17 cellular contexts compared by ENCODE assay signal in the genomic region with DNA sequence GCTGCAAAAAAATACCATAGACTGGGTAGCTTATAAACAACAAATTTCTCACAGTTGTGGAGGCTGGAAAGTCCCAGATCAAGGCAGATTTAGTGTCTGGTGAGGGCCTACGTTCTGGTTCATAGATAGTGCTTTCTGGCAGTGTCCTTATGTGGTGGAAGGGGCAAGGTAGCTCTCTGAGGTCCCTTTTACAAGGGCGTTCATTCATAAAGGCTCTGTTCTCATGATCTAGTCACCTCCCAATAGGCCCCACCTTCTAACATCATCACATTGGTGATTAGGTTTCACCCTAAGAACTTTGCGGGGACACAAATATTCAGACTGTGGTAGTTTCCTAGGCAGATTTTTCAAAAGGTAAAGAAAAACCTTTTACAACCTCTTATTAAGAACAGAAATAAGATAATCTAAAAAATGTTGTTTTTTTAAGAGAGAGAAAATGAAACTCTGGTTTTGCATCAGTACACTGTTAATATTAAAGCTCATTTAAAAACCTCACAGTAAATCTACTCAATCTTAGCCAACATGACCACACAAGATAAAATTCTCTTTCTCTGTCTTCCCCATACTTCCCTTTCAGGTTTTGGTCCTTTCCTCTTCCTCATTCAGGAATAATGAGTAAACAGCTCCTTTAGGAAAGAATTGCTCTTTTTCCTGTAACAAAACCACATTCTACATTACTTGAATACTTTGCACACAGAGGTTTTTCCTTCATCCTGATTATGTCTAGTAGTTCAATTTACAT.
DNase-seq lines count a peak whose midpoint lies in the region; ATAC-seq, FAIRE-seq and TF ChIP-seq lines count a peak whose summit lies in the region.
"Had no signal": no experiment of that assay in that cellular context is flagged by ENCODE, and none has a peak within 500 bp of the region (broad histone marks: within the 10 kb centered on the region; RNA-seq: fewer than 3 reads in every experiment).

No MANE protein-coding gene starts in this region.

- no peaks in the 10 kb centered on the region for H3K9me3 ChIP-seq in Caco-2
- H3K9me3 ChIP-seq: BE2C had no signal

- POLR2A ChIA-PET in Caco-2 (lab: Charles Lee): no interaction called here

- intact Hi-C loops in Caco-2 (cut with micrococcal nuclease; ENCODE audit: unreplicated experiment): no loop called here

- H3K9me3 Mint-ChIP-seq in Caco-2 (ENCODE audit: unreplicated experiment): no peaks in the 10 kb centered on the region
- H3K9me3 Mint-ChIP-seq: type B pancreatic cell had no signal

- ATAC-seq in GM21576 (IDR thresholded peaks at IDR 0.05; ENCODE audit: unreplicated experiment) (peak; percentile 73), HG03135 (IDR thresholded peaks at IDR 0.05; ENCODE audit: unreplicated experiment) (peak; percentile 87)
- ATAC-seq: activated CD4-positive, alpha-beta T cell treated with anti-CD3 and anti-CD28 coated beads for 36 hours had no signal

- no peaks in the 10 kb centered on the region for H3K36me3 Mint-ChIP-seq in Caco-2 (ENCODE audit: insufficient read depth, unreplicated experiment)
- H3K36me3 Mint-ChIP-seq: type B pancreatic cell had no signal

- peaks cover 13% of the 10 kb centered on the region for H3K27me3 Mint-ChIP-seq in Caco-2 (ENCODE audit: insufficient read depth, unreplicated experiment)

- no peaks in the 10 kb centered on the region for H3K4me1 Mint-ChIP-seq in Caco-2 (ENCODE audit: low read depth, unreplicated experiment)
- H3K4me1 Mint-ChIP-seq: activated CD4-positive, alpha-beta T cell treated with anti-CD3 and anti-CD28 coated beads for 36 hours had no signal

- no TSS peak for BruUV-seq in Caco-2 (replicated peaks; lab: Mats Ljungman, UMichigan)

- no peak overlapping the region for H3K4me3 ChIP-seq in epithelial cell of proximal tubule (ENCODE audit: low read depth, low read length)
- H3K4me3 ChIP-seq in Caco-2 (ENCODE audit: low read depth, low read length): no peak overlapping the region

- DNase-seq in GM18507 (ENCODE audit: extremely low spot score, insufficient read length, low read depth) (no peak), epithelial cell of proximal tubule (ENCODE audit: low read depth) (peak; percentile 56), superior temporal gyrus (ENCODE audit: extremely low spot score) (no peak), AG08396 (ENCODE audit: low spot score) (no peak), Caco-2 (no peak)
- no peak for DNase-seq in activated CD4-positive, alpha-beta T cell treated with anti-CD3 and anti-CD28 coated beads for 4 hours
- DNase-seq: activated CD4-positive, alpha-beta T cell treated with anti-CD3 and anti-CD28 coated beads for 36 hours; activated naive CD4-positive, alpha-beta T cell treated with Interleukin-2 at 50 U/mL for 16 hours; BE2C; GDM1; H7; Kasumi-1; mammary epithelial cell had no signal

- H3K36me3 ChIP-seq in Caco-2 (ENCODE audit: control insufficient read depth, insufficient read depth, low read length): no peaks in the 10 kb centered on the region

- H3K27ac Mint-ChIP-seq in Caco-2 (ENCODE audit: unreplicated experiment): no peak overlapping the region
- H3K27ac Mint-ChIP-seq: activated CD4-positive, alpha-beta T cell treated with anti-CD3 and anti-CD28 coated beads for 36 hours; type B pancreatic cell had no signal

- CTCF ChIA-PET in Caco-2 (lab: Charles Lee): no interaction called here

- no peak overlapping the region for H3K4me3 Mint-ChIP-seq in Caco-2 (ENCODE audit: unreplicated experiment)
- H3K4me3 Mint-ChIP-seq: activated CD4-positive, alpha-beta T cell treated with anti-CD3 and anti-CD28 coated beads for 36 hours; type B pancreatic cell had no signal

- TF ChIP-seq CTCF in epithelial cell of proximal tubule (conservative IDR thresholded peaks at IDR 0.05; ENCODE audit: low read depth, low read length) (no peak), Caco-2 (IDR thresholded peaks at IDR 0.05; ENCODE audit: insufficient read depth in 1 of 2, low read depth in 1 of 2, low read length in 1 of 2, severe bottlenecking in 1 of 2, unreplicated experiment in 1 of 2) (no peak)

- peak; percentile 93 for FAIRE-seq in GM18507 (lab: Jason Lieb, UNC)
- FAIRE-seq: colon had no signal

- H3K4me1 ChIP-seq in Caco-2: no peaks in the 10 kb centered on the region

- H3K27me3 ChIP-seq in Caco-2 (replicated peaks; ENCODE audit: control insufficient read depth, insufficient read depth, low read length): no peaks in the 10 kb centered on the region
- H3K27me3 ChIP-seq: BE2C had no signal
